ENCODE assay signal across 22 cellular contexts in genomic region chr9:4027616-4028015, GRCh38.
"Had no signal": no experiment of that assay in that cellular context is flagged by ENCODE, and none has a peak within 500 bp of the region (broad histone marks: within the 10 kb centered on the region; RNA-seq: fewer than 3 reads in every experiment).

No MANE protein-coding gene starts in this region.

- H3K4me1 ChIP-seq: left ventricle myocardium inferior, upper lobe of right lung had no signal

- H3K9me3 Mint-ChIP-seq: activated CD4-positive, alpha-beta memory T cell treated with anti-CD3 and anti-CD28 coated beads, Interleukin-2, amount 10 ng/mL, durations not matched to agents 7 days and 5 days; activated CD4-positive, alpha-beta T cell treated with anti-CD3 and anti-CD28 coated beads, Interleukin-2, amount 10 ng/mL, durations not matched to agents 24 days and 14 days; activated naive CD4-positive, alpha-beta T cell treated with anti-CD3 and anti-CD28 coated beads for 36 hours; activated naive CD8-positive, alpha-beta T cell treated with anti-CD3 and anti-CD28 coated beads, Interleukin-2, amount 10 ng/mL, durations not matched to agents 7 days and 5 days; activated T-cell treated with anti-CD3 and anti-CD28 coated beads, Interleukin-2, amount 50 U/mL, for 72 hours; dendritic cell treated with granulocyte-macrophage colony-stimulating factor and Interleukin-4, amounts not matched to agents 40 ng/mL and 50 ng/mL, for 4 days; nephron had no signal

- H3K9me3 ChIP-seq: left ventricle myocardium inferior, upper lobe of right lung had no signal

- DNase-seq: activated CD4-positive, alpha-beta memory T cell treated with anti-CD3 and anti-CD28 coated beads, Interleukin-2, amount 10 ng/mL, durations not matched to agents 7 days and 5 days; activated CD4-positive, alpha-beta T cell treated with anti-CD3 and anti-CD28 coated beads, Interleukin-2, amount 10 ng/mL, durations not matched to agents 24 days and 14 days; activated effector memory CD4-positive, alpha-beta T cell treated with Interleukin-2 at 50 U/mL for 16 hours; activated naive CD4-positive, alpha-beta T cell treated with anti-CD3 and anti-CD28 coated beads for 36 hours; activated naive CD8-positive, alpha-beta T cell treated with anti-CD3 and anti-CD28 coated beads, Interleukin-2, amount 10 ng/mL, durations not matched to agents 7 days and 5 days; activated T-cell treated with anti-CD3 and anti-CD28 coated beads, Interleukin-2, amount 50 U/mL, for 72 hours; amniotic stem cell; effector CD4-positive, alpha-beta T cell; erythroblast; foreskin fibroblast; kidney glomerular epithelial cell; left ventricle myocardium inferior; mammary epithelial cell; midbrain; occipital lobe; stimulated activated CD4-positive, alpha-beta T cell treated with anti-CD3 and anti-CD28 coated beads, Interleukin-4, amount 100 ng/mL, for 24 hours; stimulated activated naive CD4-positive, alpha-beta T cell treated with Interleukin-2 at 50 U/mL for 16 hours; upper lobe of right lung had no signal

- H3K27ac ChIP-seq: cardiac muscle cell, left ventricle myocardium inferior, upper lobe of right lung had no signal

- H3K27ac Mint-ChIP-seq: activated CD4-positive, alpha-beta memory T cell treated with anti-CD3 and anti-CD28 coated beads, Interleukin-2, amount 10 ng/mL, durations not matched to agents 7 days and 5 days; activated CD4-positive, alpha-beta T cell treated with anti-CD3 and anti-CD28 coated beads, Interleukin-2, amount 10 ng/mL, durations not matched to agents 24 days and 14 days; activated naive CD4-positive, alpha-beta T cell treated with anti-CD3 and anti-CD28 coated beads for 36 hours; activated naive CD8-positive, alpha-beta T cell treated with anti-CD3 and anti-CD28 coated beads, Interleukin-2, amount 10 ng/mL, durations not matched to agents 7 days and 5 days; activated T-cell treated with anti-CD3 and anti-CD28 coated beads, Interleukin-2, amount 50 U/mL, for 72 hours; dendritic cell treated with granulocyte-macrophage colony-stimulating factor and Interleukin-4, amounts not matched to agents 40 ng/mL and 50 ng/mL, for 4 days; nephron had no signal

- ATAC-seq: activated CD4-positive, CD25-positive, alpha-beta regulatory T cell treated with anti-CD3 and anti-CD28 coated beads, Interleukin-2, amount 50 U/mL, for 24 hours; activated T-cell treated with anti-CD3 and anti-CD28 coated beads, Interleukin-2, amount 50 U/mL, for 72 hours; upper lobe of right lung had no signal

- H3K36me3 Mint-ChIP-seq: activated naive CD8-positive, alpha-beta T cell treated with anti-CD3 and anti-CD28 coated beads, Interleukin-2, amount 10 ng/mL, durations not matched to agents 7 days and 5 days had no signal

- H3K4me1 Mint-ChIP-seq: activated CD4-positive, alpha-beta memory T cell treated with anti-CD3 and anti-CD28 coated beads, Interleukin-2, amount 10 ng/mL, durations not matched to agents 7 days and 5 days; activated CD4-positive, alpha-beta T cell treated with anti-CD3 and anti-CD28 coated beads, Interleukin-2, amount 10 ng/mL, durations not matched to agents 24 days and 14 days; activated naive CD8-positive, alpha-beta T cell treated with anti-CD3 and anti-CD28 coated beads, Interleukin-2, amount 10 ng/mL, durations not matched to agents 7 days and 5 days; nephron had no signal

- H3K4me3 ChIP-seq: cardiac muscle cell, left ventricle myocardium inferior, upper lobe of right lung had no signal

- H3K4me3 Mint-ChIP-seq: activated CD4-positive, alpha-beta memory T cell treated with anti-CD3 and anti-CD28 coated beads, Interleukin-2, amount 10 ng/mL, durations not matched to agents 7 days and 5 days; activated CD4-positive, alpha-beta T cell treated with anti-CD3 and anti-CD28 coated beads, Interleukin-2, amount 10 ng/mL, durations not matched to agents 24 days and 14 days; activated naive CD4-positive, alpha-beta T cell treated with anti-CD3 and anti-CD28 coated beads for 36 hours; activated naive CD8-positive, alpha-beta T cell treated with anti-CD3 and anti-CD28 coated beads, Interleukin-2, amount 10 ng/mL, durations not matched to agents 7 days and 5 days; activated T-cell treated with anti-CD3 and anti-CD28 coated beads, Interleukin-2, amount 50 U/mL, for 72 hours; dendritic cell treated with granulocyte-macrophage colony-stimulating factor and Interleukin-4, amounts not matched to agents 40 ng/mL and 50 ng/mL, for 4 days; nephron had no signal

- H3K36me3 ChIP-seq: cardiac muscle cell, left ventricle myocardium inferior, upper lobe of right lung had no signal

- H3K27me3 ChIP-seq: cardiac muscle cell, upper lobe of right lung had no signal

- H3K27me3 Mint-ChIP-seq: activated CD4-positive, alpha-beta T cell treated with anti-CD3 and anti-CD28 coated beads, Interleukin-2, amount 10 ng/mL, durations not matched to agents 24 days and 14 days; dendritic cell treated with granulocyte-macrophage colony-stimulating factor and Interleukin-4, amounts not matched to agents 40 ng/mL and 50 ng/mL, for 4 days had no signal
